In the genomic region with DNA sequence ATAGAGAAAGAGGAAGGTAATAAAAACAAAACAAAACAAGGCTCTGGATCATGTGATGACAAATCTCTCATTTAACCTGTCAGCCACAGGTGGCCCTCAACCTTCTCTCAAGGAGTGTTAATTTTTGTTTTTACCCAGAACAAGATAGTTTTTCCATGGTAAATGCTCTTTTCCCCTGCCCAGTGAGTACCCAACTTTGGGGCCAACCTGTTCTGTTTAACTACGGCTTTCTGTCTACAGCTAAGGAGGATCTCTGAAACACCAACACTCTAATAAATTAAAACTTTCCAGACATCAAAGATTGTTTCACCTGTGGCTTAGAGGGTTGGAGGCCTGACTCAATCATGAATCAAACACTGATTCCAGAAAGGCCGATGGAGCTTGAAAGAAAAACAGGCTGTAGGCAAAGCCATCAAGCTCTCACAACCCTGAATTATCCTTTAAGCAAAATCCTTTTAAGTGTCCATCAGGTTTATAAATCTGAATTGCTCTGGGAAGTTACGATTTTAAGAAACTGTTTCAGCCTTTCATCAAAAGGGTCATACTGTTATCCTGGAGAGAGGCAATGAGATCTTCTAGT, we compare ENCODE assay signal across 16 cellular contexts.
"Had no signal": no experiment of that assay in that cellular context is flagged by ENCODE, and none has a peak within 500 bp of the region (broad histone marks: within the 10 kb centered on the region; RNA-seq: fewer than 3 reads in every experiment).

No MANE protein-coding gene starts in this region.

- H3K9me3 ChIP-seq: esophagus squamous epithelium, gastroesophageal sphincter, psoas muscle, stomach, thoracic aorta, transverse colon had no signal

- H3K27me3 ChIP-seq: esophagus squamous epithelium, gastroesophageal sphincter, stomach, transverse colon had no signal

- ATAC-seq: gastroesophageal sphincter, left colon, psoas muscle, sciatic nerve had no signal

- H3K4me3 ChIP-seq: esophagus squamous epithelium, gastroesophageal sphincter, psoas muscle, stomach, thoracic aorta, transverse colon had no signal

- H3K27ac ChIP-seq: esophagus squamous epithelium, gastroesophageal sphincter, psoas muscle, stomach, thoracic aorta, transverse colon had no signal

- H3K36me3 ChIP-seq: gastroesophageal sphincter, thoracic aorta, transverse colon had no signal

- DNase-seq: esophagus squamous epithelium; foreskin fibroblast; glutamatergic neuron; islet precursor cell; left colon; mesendoderm; naive B cell; psoas muscle; stimulated activated CD4-positive, alpha-beta T cell treated with anti-CD3 and anti-CD28 coated beads, Interleukin-12 subunit alpha, Interleukin-12 subunit beta, amount 100 ng/mL, for 4 hours; stimulated activated naive CD4-positive, alpha-beta T cell; stomach; substantia nigra; transverse colon had no signal

- H3K4me1 ChIP-seq: esophagus squamous epithelium, gastroesophageal sphincter, psoas muscle had no signal
